1 cellular context compared by ENCODE assay signal in genomic region chr3:49685846-49686245, GRCh38. TPM values are rescaled to one million over a fixed set of nuclear protein-coding genes. Genes with fewer than 3 reads are reported as not detected.
"Had no signal": no experiment of that assay in that cellular context is flagged by ENCODE, and none has a peak within 500 bp of the region (broad histone marks: within the 10 kb centered on the region; RNA-seq: fewer than 3 reads in every experiment).

No MANE protein-coding gene starts in this region.

RNA-seq across cellular contexts. Expression of gene AMIGO3, which starts 33.6 kb away (rescaled TPM):
- total RNA-seq: mucosa of descending colon had no signal
